ENCODE assay signal across 8 cellular contexts in genomic region chr17:82294086-82294773, GRCh38. TPM values are rescaled to one million over a fixed set of nuclear protein-coding genes. Genes with fewer than 3 reads are reported as not detected.
DNase-seq lines count a peak whose midpoint lies in the region; ATAC-seq and TF ChIP-seq lines count a peak whose summit lies in the region.

No MANE protein-coding gene starts in this region.

- H3K9me3 ChIP-seq in BE2C (no peaks in the 10 kb centered on the region), Loucy (ENCODE audit: insufficient read depth, low read depth, low read length) (no peaks in the 10 kb centered on the region)

- peak overlapping the region; percentile 56 for H3K9ac ChIP-seq in Loucy (ENCODE audit: low read depth, low read length, poor library complexity, severe bottlenecking)

- H2AFZ ChIP-seq in Loucy (ENCODE audit: low read length), result no peak overlapping the region

- peak overlapping the region; percentile 25 for H3K4me3 Mint-ChIP-seq in natural killer cell treated with Interleukin-12 subunit alpha and Interleukin-12 subunit beta and Interleukin-15 and Interleukin-18, amount 100 ng/mL, for 72 hours

- H3K27me3 ChIP-seq in BE2C (no peaks in the 10 kb centered on the region), Loucy (ENCODE audit: insufficient read depth, low read length, poor library complexity, severe bottlenecking) (no peaks in the 10 kb centered on the region)

- H3K4me1 ChIP-seq in BE2C (peaks cover 6% of the 10 kb centered on the region), Loucy (ENCODE audit: insufficient read depth, low read length, poor library complexity, severe bottlenecking) (peaks cover 47% of the 10 kb centered on the region)

- H3K9me3 Mint-ChIP-seq in natural killer cell treated with Interleukin-12 subunit alpha and Interleukin-12 subunit beta and Interleukin-15 and Interleukin-18, amount 100 ng/mL, for 72 hours, result no peaks in the 10 kb centered on the region

- no peaks in the 10 kb centered on the region for H3K36me3 Mint-ChIP-seq in natural killer cell treated with Interleukin-12 subunit alpha and Interleukin-12 subunit beta and Interleukin-15 and Interleukin-18, amount 100 ng/mL, for 72 hours

- H3K27me3 Mint-ChIP-seq in natural killer cell treated with Interleukin-12 subunit alpha and Interleukin-12 subunit beta and Interleukin-15 and Interleukin-18, amount 100 ng/mL, for 72 hours, result no peaks in the 10 kb centered on the region

- intact Hi-C loops in posterior cingulate gyrus (cut with DNase I), result loop anchor here (10.0 kb wide), 1 partner anchor 49 kb away; no protein-coding TSS in a partner anchor

- H3K4me2 ChIP-seq in Loucy (ENCODE audit: low read depth, low read length, poor library complexity, severe bottlenecking), result peak overlapping the region; percentile 69

- DNase-seq in BE2C, result no peak
- DNase-seq in dermis blood vessel endothelial cell, result peak; percentile 7
- no peak for DNase-seq in natural killer cell treated with Interleukin-12 subunit alpha and Interleukin-12 subunit beta and Interleukin-15 and Interleukin-18, amount 100 ng/mL, for 72 hours (ENCODE audit: low spot score)
- no peak for DNase-seq in posterior cingulate gyrus
- no peak for DNase-seq in ACHN
- DNase-seq in T1000 (lab: John Stamatoyannopoulos, UW), result no peak
- DNase-seq in NCI-H146 (lab: John Stamatoyannopoulos, UW), result no peak

- H4K20me1 ChIP-seq in Loucy (ENCODE audit: insufficient read depth, low read length, poor library complexity, severe bottlenecking), result peaks cover 6% of the 10 kb centered on the region

- 0 out of 2 replicates have a peak overlapping the region, but pooled peaks have one; percentile 21 for H3K4me3 ChIP-seq in BE2C (ENCODE audit: low read depth, low read length)
- peak overlapping the region; percentile 66 for H3K4me3 ChIP-seq in Loucy (ENCODE audit: low read length, poor library complexity, severe bottlenecking)

- H3F3A ChIP-seq in Loucy (ENCODE audit: low read depth), result peaks cover 14% of the 10 kb centered on the region

- peaks cover 36 to 42% of the 10 kb centered on the region in 2 donors for H3K4me1 Mint-ChIP-seq in natural killer cell treated with Interleukin-12 subunit alpha and Interleukin-12 subunit beta and Interleukin-15 and Interleukin-18, amount 100 ng/mL, for 72 hours (ENCODE audit: low read depth in 2 of 2)

- no peak for TF ChIP-seq CTCF in BE2C (IDR thresholded peaks at IDR 0.05; ENCODE audit: low read depth, low read length)
- TF ChIP-seq CTCF in Loucy (conservative IDR thresholded peaks at IDR 0.05; ENCODE audit: low read length), result no peak

- H3K9me2 ChIP-seq in Loucy (replicated peaks; ENCODE audit: low read depth, low read length), result no peaks in the 10 kb centered on the region

- ATAC-seq in natural killer cell treated with Interleukin-12 subunit alpha and Interleukin-12 subunit beta and Interleukin-15 and Interleukin-18, amount 100 ng/mL, for 72 hours, result no peak

- in situ Hi-C loops in ACHN (cut with HindIII; ENCODE audit: low pct_ligation_motif_present, low pct_unique_long_range_greater_than_20kb, low sequenced_read_pairs), result no loop called here

- H3K36me3 ChIP-seq in BE2C (no peaks in the 10 kb centered on the region), Loucy (ENCODE audit: insufficient read depth, low read length) (no peaks in the 10 kb centered on the region)

- H3K79me2 ChIP-seq in Loucy (ENCODE audit: insufficient read depth, low read length), result peaks cover 14% of the 10 kb centered on the region

- peak overlapping the region; percentile 9 to 13 for H3K27ac Mint-ChIP-seq in natural killer cell treated with Interleukin-12 subunit alpha and Interleukin-12 subunit beta and Interleukin-15 and Interleukin-18, amount 100 ng/mL, for 72 hours

RNA-seq across cellular contexts. Expression of gene CSNK1D, which starts 20.7 kb away (rescaled TPM):
- 264 TPM for polyA plus RNA-seq in BE2C (2012; ENCODE audit: insufficient read depth, insufficient read length, low read depth)
- total RNA-seq in dermis blood vessel endothelial cell, result 39.3 and 69.2 TPM in 2 replicates
- total RNA-seq in natural killer cell treated with Interleukin-12 subunit alpha and Interleukin-12 subunit beta and Interleukin-15 and Interleukin-18, amount 100 ng/mL, for 72 hours, result 100 to 1,000 TPM; 160 to 215 TPM

RNA-seq across cellular contexts. Expression of gene CD7, which starts 23.2 kb away (rescaled TPM):
- 0.46 TPM for polyA plus RNA-seq in BE2C (2012; ENCODE audit: insufficient read depth, insufficient read length, low read depth)
- not detected in 2 replicates for total RNA-seq in dermis blood vessel endothelial cell
- 10 to 100 TPM; 61.8 to 73.6 TPM for total RNA-seq in natural killer cell treated with Interleukin-12 subunit alpha and Interleukin-12 subunit beta and Interleukin-15 and Interleukin-18, amount 100 ng/mL, for 72 hours

RNA-seq across cellular contexts. Expression of gene SECTM1, which starts 39.3 kb away (rescaled TPM):
- 0.42 TPM for polyA plus RNA-seq in BE2C (2012; ENCODE audit: insufficient read depth, insufficient read length, low read depth)
- total RNA-seq in dermis blood vessel endothelial cell, result 3.6 and 7.5 TPM in 2 replicates
- total RNA-seq in natural killer cell treated with Interleukin-12 subunit alpha and Interleukin-12 subunit beta and Interleukin-15 and Interleukin-18, amount 100 ng/mL, for 72 hours, result under 1 TPM in 1 of 2 donors, not detected in 1; 0.56 TPM

Comparison
In these comparisons a context has a peak if more than half of its experiments do, and no peak if none do; other contexts are left out.
1. RNA of gene CD7, which starts 23.2 kb away (total RNA-seq): 61.8 to 73.6 TPM in natural killer cell treated with Interleukin-12 subunit alpha and Interleukin-12 subunit beta and Interleukin-15 and Interleukin-18, amount 100 ng/mL, for 72 hours; not detected in dermis blood vessel endothelial cell; every median in the first group is over 10 times any median in the second.